ENCODE assay signal across 26 cellular contexts in the genomic region with DNA sequence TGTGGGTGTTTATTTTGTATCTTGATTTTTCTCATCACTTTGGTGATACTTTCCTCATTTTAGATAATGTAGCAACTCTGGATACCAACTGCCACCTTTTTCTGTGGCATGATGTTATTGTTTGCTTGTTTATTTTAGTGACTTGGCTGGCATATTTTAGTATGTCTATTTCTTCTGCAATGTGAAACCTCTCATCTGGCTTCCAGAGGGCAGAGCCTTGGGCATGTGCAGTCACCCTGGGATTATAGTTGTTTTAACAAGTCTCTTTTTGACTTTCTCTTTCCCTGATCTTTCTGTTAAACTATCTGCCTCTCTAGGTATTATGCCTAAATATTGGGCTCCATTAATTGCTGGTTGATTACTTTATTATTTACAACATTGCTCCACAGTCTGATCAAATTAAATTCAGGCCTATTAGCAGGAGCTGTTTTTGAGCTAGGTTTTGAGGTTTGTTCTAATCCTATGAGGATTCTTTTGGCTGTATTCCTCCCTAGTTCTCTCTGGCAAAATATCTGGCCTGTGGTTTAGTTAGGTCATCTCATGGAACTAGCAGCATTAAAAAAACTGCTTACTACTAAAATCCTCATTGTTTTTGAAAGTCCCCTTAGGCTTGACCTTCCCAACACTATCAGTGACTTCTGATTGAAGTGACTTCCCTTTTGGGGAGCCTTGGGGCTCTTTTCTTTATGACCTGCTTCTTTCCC.
"Had no signal": no experiment of that assay in that cellular context is flagged by ENCODE, and none has a peak within 500 bp of the region (broad histone marks: within the 10 kb centered on the region; RNA-seq: fewer than 3 reads in every experiment).

No MANE protein-coding gene starts in this region.

- H3K36me3 ChIP-seq: MG63, SJSA1 had no signal

- H3K9me3 ChIP-seq: MG63, SJSA1 had no signal

- ATAC-seq: HepG2, Panc1, PC-3 had no signal

- H3K4me3 ChIP-seq: MG63, SJSA1, SK-N-MC had no signal

- H3K27ac ChIP-seq: RWPE1, SJSA1, SK-N-MC had no signal

- H3K27me3 ChIP-seq: MG63, SJSA1 had no signal

- DNase-seq: IMR-90; Karpas-422; KG1; MG63; NCI-H1092; NCI-H1105 treated with DMSO at 0.1 percent for 48 hours; NCI-H1417 treated with DMSO at 0.1 percent for 48 hours; NCI-H146; NCI-H1694 treated with DMSO at 0.1 percent for 48 hours; NCI-H1930; NCI-H2081; NCI-H2107; NCI-H226; NCI-H446; NCI-H510A; NCI-H524 treated with DMSO at 0.1 percent for 48 hours; NCI-H69; NCI-H774; NK-92 treated with Interleukin-12 subunit alpha and Interleukin-12 subunit beta, amount 100 ng/mL, for 24 hours; PC-3; SIG-M5 had no signal

- H3K4me1 ChIP-seq: SJSA1 had no signal
